ENCODE assay signal across 8 cellular contexts in genomic region chr2:29921560-29921915, GRCh38. TPM values are rescaled to one million over a fixed set of nuclear protein-coding genes. Genes with fewer than 3 reads are reported as not detected.
DNase-seq lines count a peak whose midpoint lies in the region; ATAC-seq, FAIRE-seq and TF ChIP-seq lines count a peak whose summit lies in the region.

Gene ALK, minus strand, starts transcription at chr2:29921586. Its CDS starts 927 bp downstream, at chr2:29920659.

- peak within 1 kb of the TSS; percentile 18; the same call in 1 of the 2 replicates for H2AFZ ChIP-seq in H1 (ENCODE audit: low read length)

- H3K79me1 ChIP-seq in H1 (ENCODE audit: low read depth, low read length) = no peaks in the 10 kb centered on the region

- H3K27ac ChIP-seq in A673 (ENCODE audit: low read depth, low read length, poor library complexity, severe bottlenecking) (no peak within 1 kb of the TSS), H1 (ENCODE audit: low read depth, low read length) (no peak within 1 kb of the TSS)

- H2BK120ac ChIP-seq in H1 (replicated peaks; ENCODE audit: low read depth, low read length) = no peak within 1 kb of the TSS

- H3K27me3 ChIP-seq in A673 (replicated peaks; ENCODE audit: insufficient read depth, low read depth, low read length, poor library complexity) = no peaks in the 10 kb centered on the region
- peaks cover 35% of the 10 kb centered on the region for H3K27me3 ChIP-seq in H7 (ENCODE audit: control insufficient read depth, insufficient read depth, low read length)
- H3K27me3 ChIP-seq in H1 (replicated peaks in 1 of 4; ENCODE audit: control insufficient read depth in 3 of 4, extremely low read depth in 1 of 4, insufficient read depth in 3 of 4, low read length in 3 of 4) = peaks cover 20 to 33% (median 30%) of the 10 kb centered on the region in 4 experiments

- no peak within 1 kb of the TSS for H3K4ac ChIP-seq in H1 (replicated peaks; ENCODE audit: insufficient read length, low read depth, low read length)

- no peak within 1 kb of the TSS for H2AK5ac ChIP-seq in H1 (ENCODE audit: low read depth, low read length)

- no peak for ATAC-seq in HG03097 (IDR thresholded peaks at IDR 0.05; ENCODE audit: low FRiP score, unreplicated experiment)

- H3K36me3 ChIP-seq in A673 (ENCODE audit: insufficient read depth, low read length, poor library complexity, severe bottlenecking) (no peaks in the 10 kb centered on the region), H7 (replicated peaks; ENCODE audit: control insufficient read depth, insufficient read depth, low read length) (no peaks in the 10 kb centered on the region), H1 (ENCODE audit: control insufficient read depth in 2 of 4, insufficient read depth in 4 of 4, low read length in 3 of 4) (no peaks in the 10 kb centered on the region)

- peak within 1 kb of the TSS; percentile 88 to 97 for H3K4me2 ChIP-seq in H1 (ENCODE audit: insufficient read depth in 1 of 2, low read depth in 2 of 2, low read length in 2 of 2)

- no peak within 1 kb of the TSS for H2BK5ac ChIP-seq in H1 (ENCODE audit: low read depth, low read length)

- no peak for TF ChIP-seq POLR2A in H1 (IDR thresholded peaks at IDR 0.05; ENCODE audit: control extremely low read depth in 1 of 2, low read depth in 2 of 2, low read length in 2 of 2)

- no peak within 1 kb of the TSS for H2BK20ac ChIP-seq in H1 (ENCODE audit: low read length)

- DNase-seq in A673 (ENCODE audit: low spot score) = peak; percentile 99
- DNase-seq in H7 = peak; percentile 95
- peak; percentile 81 for DNase-seq in NCI-H446 treated with DMSO at 0.1 percent for 48 hours (lab: John Stamatoyannopoulos, UW)
- DNase-seq in activated CD8-positive, alpha-beta memory T cell treated with anti-CD3 and anti-CD28 coated beads for 1 hour (ENCODE audit: extremely low read depth in 1 of 2, low read depth in 1 of 2) = peak; percentile 8 to 31
- peak in 1 of 2 experiments; percentile 80 for DNase-seq in H1 (ENCODE audit: low read depth in 1 of 2, low spot score in 2 of 2)
- DNase-seq in lung microvascular endothelial cell (ENCODE audit: low read depth in 2 of 2) = peak; percentile 70 to 76
- DNase-seq in stimulated activated CD8-positive, alpha-beta memory T cell treated with anti-CD3 and anti-CD28 coated beads, Interleukin-12 subunit alpha, Interleukin-12 subunit beta, amount 100 ng/mL, for 24 hours (ENCODE audit: extremely low read depth) = peak; percentile 26

- H3K79me2 ChIP-seq in H1 (ENCODE audit: control insufficient read depth in 1 of 2, insufficient read depth in 2 of 2, low read length in 2 of 2) = no peaks in the 10 kb centered on the region

- H4K20me1 ChIP-seq in H1 (replicated peaks in 1 of 2; ENCODE audit: control insufficient read depth in 1 of 2, insufficient read depth in 2 of 2, low read length in 2 of 2) = peaks cover 4 to 8% of the 10 kb centered on the region in 2 experiments

- CTCF ChIA-PET in A673 (lab: Charles Lee) = interaction anchor here (0.6 to 1.0 kb wide), 2 partner anchors 8 to 151 kb away, joined by 4 to 8 read pairs; no protein-coding TSS in a partner anchor
- CTCF ChIA-PET in H1 (lab: Charles Lee; ENCODE audit: partially characterized antibody) = interaction anchor here (0.7 to 10.7 kb wide), 15 partner anchors 8 to 895 kb away, joined by 3 to 196 read pairs (median 7); no protein-coding TSS in a partner anchor

- H4K8ac ChIP-seq in H1 (ENCODE audit: extremely low read depth, insufficient read depth, low read length) = peak within 1 kb of the TSS; percentile 69; the same call in 1 of the 2 replicates

- H3K9me3 ChIP-seq in A673 (ENCODE audit: low read depth, low read length, poor library complexity, severe bottlenecking) = no peaks in the 10 kb centered on the region
- no peaks in the 10 kb centered on the region for H3K9me3 ChIP-seq in H1 (ENCODE audit: insufficient read depth in 2 of 2, low read depth in 1 of 2, low read length in 1 of 2)

- BruUV-seq in A673 (replicated peaks; lab: Mats Ljungman, UMichigan) = no TSS peak

- peaks cover 17% of the 10 kb centered on the region for H3K23me2 ChIP-seq in H1 (ENCODE audit: low read depth, low read length)

- POLR2A ChIA-PET in A673 (lab: Charles Lee; ENCODE audit: low non-redundant PET) (interaction anchor here (0.6 kb wide), 1 partner anchor 42 kb away, joined by 7 read pairs; no protein-coding TSS in a partner anchor), H1 (lab: Charles Lee; ENCODE audit: partially characterized antibody) (no interaction called here)

- 0% methylated on average over 2 of the region's 27 CpGs; no CpG with 5 or more reads in 1 of the 2 experiments for WGBS in H1 (ENCODE audit: extremely low coverage in 1 of 2, insufficient coverage in 1 of 2, insufficient read length in 1 of 2, insufficient replicate concordance in 2 of 2, low coverage in 1 of 2, low lambda C conversion rate in 2 of 2, missing lambda C conversion rate in 1 of 2), 2 experiments

- H3K4me1 ChIP-seq in A673 (ENCODE audit: insufficient read depth, low read length, poor library complexity, severe bottlenecking) (peaks cover 10% of the 10 kb centered on the region), H1 (replicated peaks in 1 of 4; ENCODE audit: control insufficient read depth in 3 of 4, insufficient read depth in 4 of 4, low read length in 3 of 4) (peaks cover 3 to 18% (median 6%) of the 10 kb centered on the region in 4 experiments; a peak in 6 of 7 replicates)

- no peak within 1 kb of the TSS for H2BK15ac ChIP-seq in H1 (ENCODE audit: low read length)

- no peak for TF ChIP-seq RAD21 in H1 (IDR thresholded peaks at IDR 0.05 in 1 of 2, conservative IDR thresholded peaks at IDR 0.05 in 1 of 2; ENCODE audit: low read depth in 2 of 2, low read length in 2 of 2)

- H3K56ac ChIP-seq in H1 (replicated peaks; ENCODE audit: insufficient read length, low read depth, low read length) = no peak within 1 kb of the TSS

- H3K18ac ChIP-seq in H1 (ENCODE audit: extremely low read depth, low read length) = no peak within 1 kb of the TSS

- H3K23ac ChIP-seq in H1 (ENCODE audit: insufficient read length) = no peak within 1 kb of the TSS

- intact Hi-C loops in A673 (cut with micrococcal nuclease; ENCODE audit: unreplicated experiment) = loop anchor here (2.0 to 5.0 kb wide), 3 partner anchors 193 to 963 kb away; no protein-coding TSS in a partner anchor

- no peak for TF ChIP-seq EP300 in H1 (IDR thresholded peaks at IDR 0.05; ENCODE audit: borderline replicate concordance in 1 of 2, low read depth in 2 of 2, low read length in 2 of 2)

- no peak within 1 kb of the TSS for H4K91ac ChIP-seq in H1 (replicated peaks; ENCODE audit: insufficient read length, low read length)

- TF ChIP-seq CTCF in A673 (conservative IDR thresholded peaks at IDR 0.05; ENCODE audit: low read depth, low read length) (no peak), H1 (IDR thresholded peaks at IDR 0.05; ENCODE audit: control extremely low read depth in 1 of 3, insufficient read depth in 1 of 3, low read depth in 1 of 3, low read length in 3 of 3) (no peak)

- FAIRE-seq in H1 (lab: Jason Lieb, UNC) = no peak

- no peak within 1 kb of the TSS for H2BK12ac ChIP-seq in H1 (ENCODE audit: low read depth, low read length)

- H4K5ac ChIP-seq in H1 (ENCODE audit: insufficient read length, low read depth, low read length) = no peak within 1 kb of the TSS

- H3K9ac ChIP-seq in H1 (replicated peaks in 1 of 4; ENCODE audit: extremely low read depth in 1 of 4, low read depth in 3 of 4, low read length in 3 of 4) = no peak within 1 kb of the TSS

- peak within 1 kb of the TSS; percentile 51 for H3K4me3 ChIP-seq in A673 (ENCODE audit: low read depth, low read length, poor library complexity, severe bottlenecking)
- peak within 1 kb of the TSS; percentile 45 for H3K4me3 ChIP-seq in H7 (ENCODE audit: insufficient read depth, low read depth, low read length)
- H3K4me3 ChIP-seq in H1 (ENCODE audit: extremely low read depth in 1 of 4, insufficient read depth in 2 of 4, low read depth in 3 of 4, low read length in 4 of 4) = peak within 1 kb of the TSS; percentile 39 to 66 (median 59)

- H3K14ac ChIP-seq in H1 (ENCODE audit: insufficient read length) = no peak within 1 kb of the TSS

TF ChIP-seq in H1, 55 proteins besides CTCF, POLR2A, EP300 and RAD21:
- TF ChIP-seq ZNF274 (IDR thresholded peaks at IDR 0.05; ENCODE audit: borderline replicate concordance, extremely low read depth, low read length) (no peak), EGR1 (IDR thresholded peaks at IDR 0.05; ENCODE audit: borderline replicate concordance, low read depth, low read length) (peak; percentile 10; the same call in 1 of the 2 replicates), TAF1 (IDR thresholded peaks at IDR 0.05; ENCODE audit: low read depth, low read length) (0 out of 2 replicates have a peak, but pooled peaks have one; percentile 36)

RNA-seq across cellular contexts. Expression of gene ALK, which starts in this region (rescaled TPM):
- 10.8 and 14.7 TPM in 2 replicates for total RNA-seq in A673 (2021)
- total RNA-seq in H7 (2014; rRNA removed; shearing (Covaris generic)) = 0.15 and 0.21 TPM in 2 replicates
- 0.09 and 0.10 TPM in 2 replicates for total RNA-seq in H1 (2021; fragmentation: NEBNext Ultra II Directional; extraction: Animal tissue kit (Norgen Biotek cat#: 25700))
- 0.02 and 0.08 TPM in 2 replicates for polyA plus RNA-seq in H1 (2011; rRNA removed)
- 0.05 TPM for polyA plus RNA-seq in H1 (2011; cell fraction: cytosol; rRNA removed)
- polyA plus RNA-seq in H1 (2011; cell fraction: nucleus; rRNA removed) = 0.19 TPM
- polyA plus RNA-seq in H1 (2012, experiment 1 of 2) = 0.07 TPM in 1 of 4 replicates, not detected in the others
- 0.04 TPM for polyA plus RNA-seq in H1 (2012, experiment 2 of 2)
- polyA plus RNA-seq in H1 (2013, experiment 1 of 2) = 0.06 TPM
- polyA plus RNA-seq in H1 (2013, experiment 2 of 2) = 0.04 TPM
- 0.07 and 0.32 TPM in 2 replicates for polyA minus RNA-seq in H1 (2011; rRNA and poly(A)+ RNA removed)
- not detected for polyA minus RNA-seq in H1 (2011; cell fraction: cytosol; rRNA and poly(A)+ RNA removed)
- polyA minus RNA-seq in H1 (2011; cell fraction: nucleus; rRNA and poly(A)+ RNA removed) = 0.40 TPM
- total RNA-seq in lung microvascular endothelial cell = not detected in 2 replicates

Comparison
In these comparisons a context has a peak if more than half of its experiments do, and no peak if none do; other contexts are left out.
1. Peak in DNase-seq and H3K4me3 ChIP-seq in H7; RNA of the gene not detected or under 1 TPM.
2. Peak in DNase-seq in lung microvascular endothelial cell; RNA of the gene not detected or under 1 TPM.